Comparison of ENCODE assay signal across 8 cellular contexts in genomic region chr19:42397315-42398166, GRCh38. TPM values are rescaled to one million over a fixed set of nuclear protein-coding genes. Genes with fewer than 3 reads are reported as not detected.
DNase-seq lines count a peak whose midpoint lies in the region; ATAC-seq and TF ChIP-seq lines count a peak whose summit lies in the region.

No MANE protein-coding gene starts in this region.

- no peak for TF ChIP-seq POLR2A in stomach (IDR thresholded peaks at IDR 0.05)

- H3K4me1 ChIP-seq in iPS-20b (ENCODE audit: insufficient read depth, low read length) (peaks cover 8% of the 10 kb centered on the region), stomach (peaks cover 18 to 42% (median 32%) of the 10 kb centered on the region in 4 donors)

- peak overlapping the region; percentile 93 for H3K27ac Mint-ChIP-seq in activated T-helper 1 cell treated with anti-CD3 and anti-CD28 coated beads, Interleukin-12 subunit alpha, Interleukin-12 subunit beta, Interleukin-2, Interleukin-4 antibody, amounts not matched to agents 30 ng/mL and 10 ng/mL and 1 ng/mL, durations not matched to agents 14 hours and 24 hours and 36 hours

- intact Hi-C loops in activated T-helper 1 cell treated with anti-CD3 and anti-CD28 coated beads, Interleukin-12 subunit alpha, Interleukin-12 subunit beta, Interleukin-2, Interleukin-4 antibody, amounts not matched to agents 30 ng/mL and 10 ng/mL and 1 ng/mL, durations not matched to agents 14 hours and 24 hours and 36 hours (cut with micrococcal nuclease) = loop anchor here (1.0 to 2.0 kb wide), 3 partner anchors 72 to 289 kb away; partner anchors contain the start of gene MEGF8
- intact Hi-C loops in stomach (cut with DNase I; ENCODE audit: low total_unique reads) = no loop called here

- H3K9me3 Mint-ChIP-seq in activated T-helper 1 cell treated with anti-CD3 and anti-CD28 coated beads, Interleukin-12 subunit alpha, Interleukin-12 subunit beta, Interleukin-2, Interleukin-4 antibody, amounts not matched to agents 30 ng/mL and 10 ng/mL and 1 ng/mL, durations not matched to agents 14 hours and 24 hours and 36 hours = no peaks in the 10 kb centered on the region

- TF ChIP-seq CTCF in stomach (IDR thresholded peaks at IDR 0.05) = no peak

- ATAC-seq in HG03571 (IDR thresholded peaks at IDR 0.05; ENCODE audit: unreplicated experiment) = no peak
- no peak for ATAC-seq in HG03354 (IDR thresholded peaks at IDR 0.05; ENCODE audit: poor library complexity, severe bottlenecking, unreplicated experiment)
- ATAC-seq in HG03442 (IDR thresholded peaks at IDR 0.05; ENCODE audit: unreplicated experiment) = no peak

- H3K4me3 Mint-ChIP-seq in activated T-helper 1 cell treated with anti-CD3 and anti-CD28 coated beads, Interleukin-12 subunit alpha, Interleukin-12 subunit beta, Interleukin-2, Interleukin-4 antibody, amounts not matched to agents 30 ng/mL and 10 ng/mL and 1 ng/mL, durations not matched to agents 14 hours and 24 hours and 36 hours = peak overlapping the region; percentile 89

- DNase-seq in SIG-M5 treated with dmso at 0.1 percent for 504 hours (lab: John Stamatoyannopoulos, UW; ENCODE audit: unreplicated experiment) (peak; percentile 28), SIG-M5 (lab: John Stamatoyannopoulos, UW) (no peak), stomach (no peak)
- DNase-seq in activated T-helper 1 cell treated with anti-CD3 and anti-CD28 coated beads, Interleukin-12 subunit alpha, Interleukin-12 subunit beta, Interleukin-2, Interleukin-4 antibody, amounts not matched to agents 30 ng/mL and 10 ng/mL and 1 ng/mL, durations not matched to agents 14 hours and 24 hours and 36 hours (ENCODE audit: low spot score) = no peak

- H3K4me3 ChIP-seq in iPS-20b (ENCODE audit: low read length) = peak overlapping the region; percentile 91
- peak overlapping the region; percentile 51 to 60 (median 52) for H3K4me3 ChIP-seq in stomach

- H3K27ac ChIP-seq in iPS-20b (ENCODE audit: low read length) (no peak overlapping the region), stomach (peak overlapping the region; percentile 50 to 84 (median 73))

- peaks cover 11% of the 10 kb centered on the region for H3K36me3 Mint-ChIP-seq in activated T-helper 1 cell treated with anti-CD3 and anti-CD28 coated beads, Interleukin-12 subunit alpha, Interleukin-12 subunit beta, Interleukin-2, Interleukin-4 antibody, amounts not matched to agents 30 ng/mL and 10 ng/mL and 1 ng/mL, durations not matched to agents 14 hours and 24 hours and 36 hours (ENCODE audit: low read depth)

- no peak for TF ChIP-seq EP300 in stomach (IDR thresholded peaks at IDR 0.05)

- H3K27me3 Mint-ChIP-seq in activated T-helper 1 cell treated with anti-CD3 and anti-CD28 coated beads, Interleukin-12 subunit alpha, Interleukin-12 subunit beta, Interleukin-2, Interleukin-4 antibody, amounts not matched to agents 30 ng/mL and 10 ng/mL and 1 ng/mL, durations not matched to agents 14 hours and 24 hours and 36 hours (ENCODE audit: insufficient read depth) = peaks cover 2% of the 10 kb centered on the region

- WGBS in stomach, 5 donors = 27 to 30% (median 28%) methylated on average over 22 of the region's 22 CpGs

- H3K4me1 Mint-ChIP-seq in activated T-helper 1 cell treated with anti-CD3 and anti-CD28 coated beads, Interleukin-12 subunit alpha, Interleukin-12 subunit beta, Interleukin-2, Interleukin-4 antibody, amounts not matched to agents 30 ng/mL and 10 ng/mL and 1 ng/mL, durations not matched to agents 14 hours and 24 hours and 36 hours (ENCODE audit: low read depth) = peaks cover 38% of the 10 kb centered on the region

- no peaks in the 10 kb centered on the region for H3K9me3 ChIP-seq in iPS-20b (ENCODE audit: insufficient read depth, low read depth, low read length)
- no peaks in the 10 kb centered on the region for H3K9me3 ChIP-seq in stomach

- no peaks in the 10 kb centered on the region for H3K36me3 ChIP-seq in iPS-20b (ENCODE audit: insufficient read depth, low read depth, low read length)
- H3K36me3 ChIP-seq in stomach = no peaks in the 10 kb centered on the region

- H3K9ac ChIP-seq in iPS-20b (ENCODE audit: low read depth, low read length) = peak overlapping the region; percentile 83; the same call in 1 of the 2 replicates

- peaks cover 19% of the 10 kb centered on the region for H3K27me3 ChIP-seq in iPS-20b (ENCODE audit: insufficient read depth, low read length)
- H3K27me3 ChIP-seq in stomach = no peaks in the 10 kb centered on the region

RNA-seq across cellular contexts. Expression of gene CNFN, which starts 7.4 kb away (rescaled TPM):
- total RNA-seq in activated T-helper 1 cell treated with anti-CD3 and anti-CD28 coated beads, Interleukin-12 subunit alpha, Interleukin-12 subunit beta, Interleukin-2, Interleukin-4 antibody, amounts not matched to agents 30 ng/mL and 10 ng/mL and 1 ng/mL, durations not matched to agents 14 hours and 24 hours and 36 hours = not detected in 2 replicates
- total RNA-seq in stomach = 1 to 10 TPM in 1 of 5 donors, not detected in 4; 7.8 TPM
- polyA plus RNA-seq in stomach = 100 to 1,000 TPM in 1 of 3 donors, 1 to 10 TPM in 2; 2.0 to 395 (median 2.4) TPM

RNA-seq across cellular contexts. Expression of gene LIPE, which starts 29.6 kb away (rescaled TPM):
- total RNA-seq in activated T-helper 1 cell treated with anti-CD3 and anti-CD28 coated beads, Interleukin-12 subunit alpha, Interleukin-12 subunit beta, Interleukin-2, Interleukin-4 antibody, amounts not matched to agents 30 ng/mL and 10 ng/mL and 1 ng/mL, durations not matched to agents 14 hours and 24 hours and 36 hours = 32.8 and 38.5 TPM in 2 replicates
- total RNA-seq in stomach = 100 to 1,000 TPM in 1 of 5 donors, 10 to 100 TPM in 2, 1 to 10 TPM in 2; 3.1 to 139 (median 13.6) TPM
- 10 to 100 TPM in 1 of 3 donors, 1 to 10 TPM in 2; 7.3 to 15.7 (median 7.5) TPM for polyA plus RNA-seq in stomach

RNA-seq across cellular contexts. Expression of gene CXCL17, which starts 45.2 kb away (rescaled TPM):
- not detected in 2 replicates for total RNA-seq in activated T-helper 1 cell treated with anti-CD3 and anti-CD28 coated beads, Interleukin-12 subunit alpha, Interleukin-12 subunit beta, Interleukin-2, Interleukin-4 antibody, amounts not matched to agents 30 ng/mL and 10 ng/mL and 1 ng/mL, durations not matched to agents 14 hours and 24 hours and 36 hours
- total RNA-seq in stomach = 100 to 1,000 TPM in 1 of 5 donors, 10 to 100 TPM in 2, 1 to 10 TPM in 1, not detected in 1; 7.6 to 208 (median 35.9) TPM
- 100 to 1,000 TPM; 107 to 518 (median 441) TPM for polyA plus RNA-seq in stomach
